In the genomic region with DNA sequence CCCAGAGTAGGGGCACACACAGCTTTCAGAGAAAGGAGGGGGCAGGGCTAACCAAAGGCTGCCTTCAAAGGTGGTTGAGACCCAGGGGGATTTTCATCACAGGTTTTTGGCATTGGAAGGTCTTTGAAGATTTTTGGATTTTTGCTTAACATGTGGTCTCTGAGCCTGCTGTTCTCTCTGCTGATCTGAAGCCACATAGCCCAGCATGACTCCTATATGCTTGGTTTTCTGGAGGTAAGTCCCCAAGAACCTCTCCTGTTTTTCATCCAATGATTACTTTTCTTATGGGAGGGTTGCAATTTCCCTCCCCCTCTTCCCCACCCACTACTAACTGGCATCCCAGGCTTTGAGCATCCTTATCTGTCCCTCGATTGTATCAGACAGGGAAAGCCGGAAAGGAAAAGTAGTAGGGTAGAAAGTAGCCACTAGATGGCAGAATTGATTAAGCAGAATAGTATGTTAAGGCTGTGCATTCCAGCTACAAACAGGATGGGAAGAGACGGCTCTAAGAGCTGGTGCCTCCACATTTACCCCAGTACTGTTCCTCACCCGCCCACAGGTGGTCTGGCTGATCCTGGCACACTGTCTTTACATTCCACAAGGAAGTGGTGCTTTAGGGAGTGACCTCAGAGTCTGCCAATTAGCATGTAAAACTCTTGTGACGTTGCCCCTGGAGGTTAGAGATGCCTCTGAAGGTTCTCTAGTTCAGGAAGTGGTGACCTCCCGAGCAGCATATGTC, we compare ENCODE assay signal across 8 cellular contexts.
A peak's percentile ranks its signal among the peaks of the same experiment; 100 is the strongest.
DNase-seq lines count a peak whose midpoint lies in the region; ATAC-seq and TF ChIP-seq lines count a peak whose summit lies in the region.

No MANE protein-coding gene starts in this region.

- TF ChIP-seq CTCF in DOHH2 (IDR thresholded peaks at IDR 0.05; ENCODE audit: low read depth, low read length, poor library complexity, severe bottlenecking) (peak; percentile 81), prostate gland (IDR thresholded peaks at IDR 0.05) (peak in 3 of 4 experiments; percentile 43 to 57 (median 43))

- H3K27ac ChIP-seq in DOHH2 (ENCODE audit: low read depth, low read length) = no peak overlapping the region
- no peak overlapping the region for H3K27ac ChIP-seq in prostate gland

- no peaks in the 10 kb centered on the region for H3K9me2 ChIP-seq in DOHH2 (replicated peaks; ENCODE audit: control insufficient read depth, low read length)

- WGBS in prostate gland = 4% methylated on average over 6 of the region's 6 CpGs

- H3K79me2 ChIP-seq in DOHH2 (ENCODE audit: control insufficient read depth, low read length) = no peaks in the 10 kb centered on the region

- ATAC-seq in GM19438 (IDR thresholded peaks at IDR 0.05; ENCODE audit: low read depth, unreplicated experiment) (peak; percentile 90), HG03354 (IDR thresholded peaks at IDR 0.05; ENCODE audit: poor library complexity, severe bottlenecking, unreplicated experiment) (peak; percentile 90)

- TF ChIP-seq POLR2A in prostate gland (IDR thresholded peaks at IDR 0.05) = no peak

- intact Hi-C loops in prostate gland (cut with DNase I) = loop anchor here (5.0 kb wide), 1 partner anchor 840 kb away; no protein-coding TSS in a partner anchor

- H3K4me2 ChIP-seq in DOHH2 (ENCODE audit: low read length) = peak overlapping the region; percentile 65

- H4K20me1 ChIP-seq in DOHH2 (ENCODE audit: control insufficient read depth, insufficient read depth, low read depth, low read length) = no peaks in the 10 kb centered on the region

- H3K4me1 ChIP-seq in DOHH2 (ENCODE audit: control insufficient read depth, low read length) = peaks cover 8% of the 10 kb centered on the region
- no peaks in the 10 kb centered on the region for H3K4me1 ChIP-seq in prostate gland (replicated peaks)

- H3F3A ChIP-seq in DOHH2 (ENCODE audit: control insufficient read depth, insufficient read depth) = no peaks in the 10 kb centered on the region

- DNase-seq in NCI-H2171 (lab: John Stamatoyannopoulos, UW) = peak; percentile 45
- DNase-seq in activated T-cell treated with anti-CD3 and anti-CD28 coated beads, Interleukin-2, amount 50 U/mL, for 48 hours = peak; percentile 33 to 36
- DNase-seq in glomerular visceral epithelial cell (ENCODE audit: extremely low spot score) = peak; percentile 76
- peak; percentile 11 for DNase-seq in prostate gland (ENCODE audit: low spot score)
- DNase-seq in activated CD4-positive, alpha-beta T cell treated with anti-CD3 and anti-CD28 coated beads, Interleukin-2, amount 50 U/mL, for 1 hour = no peak

- H3K9me3 ChIP-seq in DOHH2 (ENCODE audit: control insufficient read depth, insufficient read depth, low read length) = no peaks in the 10 kb centered on the region
- H3K9me3 ChIP-seq in prostate gland = no peaks in the 10 kb centered on the region

- H3K36me3 ChIP-seq in DOHH2 (ENCODE audit: control insufficient read depth, low read length) (no peaks in the 10 kb centered on the region), prostate gland (no peaks in the 10 kb centered on the region)

- H3K4me3 ChIP-seq in DOHH2 (ENCODE audit: low read length) = peak overlapping the region; percentile 69
- H3K4me3 ChIP-seq in prostate gland = no peak overlapping the region

- no peaks in the 10 kb centered on the region; the same call in 1 of the 2 replicates for H3K27me3 ChIP-seq in DOHH2 (ENCODE audit: control insufficient read depth, low read length)
- H3K27me3 ChIP-seq in prostate gland (replicated peaks; ENCODE audit: insufficient read depth) = no peaks in the 10 kb centered on the region
